In the genomic region with DNA sequence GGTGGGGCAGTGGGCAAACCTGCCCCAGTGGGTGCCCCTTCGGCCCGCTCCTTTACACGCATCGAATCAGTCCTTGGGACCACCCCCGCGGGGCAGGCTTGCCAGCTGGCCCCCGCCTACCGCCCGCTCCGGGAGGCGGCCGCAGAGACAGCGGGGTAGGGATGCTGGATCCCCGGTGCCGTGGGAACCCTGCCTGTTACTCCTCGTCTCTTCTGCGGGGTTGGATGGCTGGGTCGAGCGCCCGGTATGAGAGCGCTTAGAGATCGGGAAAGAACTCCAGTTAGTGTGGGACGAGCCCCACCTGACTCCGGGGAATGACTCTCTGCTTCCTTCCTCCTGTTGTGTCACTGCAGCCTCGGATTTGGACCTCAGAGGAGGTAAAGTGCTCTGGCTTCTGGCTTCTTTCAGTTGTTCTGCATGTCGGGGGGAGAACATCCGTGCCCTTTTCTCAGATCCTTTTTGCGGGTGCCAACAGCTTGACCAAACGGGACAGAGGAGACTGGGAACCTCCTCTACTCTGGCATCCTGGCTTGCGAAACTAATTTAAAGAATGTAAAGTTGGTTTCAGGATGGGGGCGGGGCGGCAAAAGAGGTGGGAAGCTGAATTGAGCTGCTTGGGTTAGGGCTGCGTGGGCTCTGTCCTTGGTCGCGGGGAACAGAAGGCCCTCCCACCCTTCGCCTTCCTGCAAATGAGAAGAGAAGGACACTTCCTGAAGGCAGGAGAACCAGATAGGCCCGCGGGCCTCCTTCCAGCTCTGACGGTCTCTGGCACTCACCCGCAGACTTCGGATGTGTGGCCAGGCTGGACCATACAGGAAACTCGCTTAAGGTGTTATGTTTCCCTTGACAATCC, we compare ENCODE assay signal across 9 cellular contexts. TPM values are rescaled to one million over a fixed set of nuclear protein-coding genes. Genes with fewer than 3 reads are reported as not detected.
DNase-seq lines count a peak whose midpoint lies in the region; TF ChIP-seq lines count a peak whose summit lies in the region.
"Had no signal": no experiment of that assay in that cellular context is flagged by ENCODE, and none has a peak within 500 bp of the region (broad histone marks: within the 10 kb centered on the region; RNA-seq: fewer than 3 reads in every experiment).

No MANE protein-coding gene starts in this region.

- H3K27ac ChIP-seq in SK-N-SH (ENCODE audit: low read depth in 2 of 2, low read length in 1 of 2) = peak overlapping the region; percentile 81 to 95
- H3K27ac ChIP-seq in mesenchymal stem cell (ENCODE audit: low read length, poor library complexity, severe bottlenecking) = peak overlapping the region; percentile 71
- H3K27ac ChIP-seq in tibial nerve = peak overlapping the region; percentile 38 to 85 (median 68)

- peak; percentile 62 for DNase-seq in ELF-1 (ENCODE audit: low read depth, low spot score)
- peak; percentile 59 for DNase-seq in SK-N-SH
- DNase-seq in endothelial cell (ENCODE audit: low spot score) = peak; percentile 69
- DNase-seq in mesenchymal stem cell = peak; percentile 90
- DNase-seq in tibial nerve (ENCODE audit: low spot score in 2 of 2) = no peak
- no peak for DNase-seq in NCI-H2171 (lab: John Stamatoyannopoulos, UW)
- no peak for DNase-seq in NCI-H446 (lab: John Stamatoyannopoulos, UW)
- DNase-seq in NCI-H1105 treated with DMSO at 0.1 percent for 48 hours (lab: John Stamatoyannopoulos, UW) = no peak

- peak overlapping the region; percentile 54 to 60 for H3K4ac ChIP-seq in mesenchymal stem cell (ENCODE audit: low read depth in 1 of 2, low read length in 2 of 2)

- no peaks in the 10 kb centered on the region for H3K9me3 ChIP-seq in SK-N-SH
- no peaks in the 10 kb centered on the region for H3K9me3 ChIP-seq in mesenchymal stem cell (ENCODE audit: control insufficient read depth, low read length)
- no peaks in the 10 kb centered on the region for H3K9me3 ChIP-seq in tibial nerve

- peak overlapping the region; percentile 61 for H4K8ac ChIP-seq in mesenchymal stem cell (ENCODE audit: low read length)

- peak overlapping the region; percentile 10 for H2BK5ac ChIP-seq in mesenchymal stem cell (ENCODE audit: low read depth, low read length, poor library complexity, severe bottlenecking)

- peak overlapping the region; percentile 25 for H2BK120ac ChIP-seq in mesenchymal stem cell (ENCODE audit: low read depth, low read length)

- H3K27me3 ChIP-seq in SK-N-SH (ENCODE audit: insufficient read depth) = no peaks in the 10 kb centered on the region
- no peaks in the 10 kb centered on the region for H3K27me3 ChIP-seq in mesenchymal stem cell (ENCODE audit: control insufficient read depth in 1 of 2, insufficient read depth in 1 of 2, low read length in 2 of 2)
- H3K27me3 ChIP-seq in tibial nerve = peaks cover 0 to 3% of the 10 kb centered on the region in 2 donors

- peak overlapping the region in 1 of 2 experiments; percentile 99 for H3K14ac ChIP-seq in mesenchymal stem cell (ENCODE audit: low read length in 2 of 2)

- H3K27me3 Mint-ChIP-seq in endothelial cell (ENCODE audit: unreplicated experiment) = peaks cover 7% of the 10 kb centered on the region

- H4K91ac ChIP-seq in mesenchymal stem cell (ENCODE audit: low read length) = peak overlapping the region; percentile 73

- peaks cover 12% of the 10 kb centered on the region for H3F3A ChIP-seq in SK-N-SH (replicated peaks; ENCODE audit: insufficient read depth)

- H2AFZ ChIP-seq in SK-N-SH (ENCODE audit: low read depth) (0 out of 2 replicates have a peak overlapping the region, but pooled peaks have one; percentile 7), mesenchymal stem cell (ENCODE audit: low read depth, low read length) (peak overlapping the region; percentile 96)

- peaks cover 73% of the 10 kb centered on the region for H3K79me2 ChIP-seq in SK-N-SH (ENCODE audit: insufficient read depth)

- no peak overlapping the region for H2BK12ac ChIP-seq in mesenchymal stem cell (ENCODE audit: low read length in 2 of 2)

- H3K4me3 ChIP-seq in SK-N-SH (ENCODE audit: low read depth in 2 of 2, low read length in 1 of 2) (peak overlapping the region; percentile 80 to 82), mesenchymal stem cell (ENCODE audit: insufficient read depth in 1 of 2, low read depth in 1 of 2, low read length in 2 of 2) (peak overlapping the region; percentile 85), tibial nerve (peak overlapping the region; percentile 56 to 78 (median 63))
- H3K4me3 ChIP-seq: K562 had no signal

- peaks cover 12% of the 10 kb centered on the region for H4K20me1 ChIP-seq in SK-N-SH (ENCODE audit: insufficient read depth)

- TF ChIP-seq CTCF in SK-N-SH (IDR thresholded peaks at IDR 0.05) = no peak
- no peak for TF ChIP-seq CTCF in endothelial cell (IDR thresholded peaks at IDR 0.05; ENCODE audit: unreplicated experiment)
- no peak for TF ChIP-seq CTCF in tibial nerve (IDR thresholded peaks at IDR 0.05)

- H2BK15ac ChIP-seq in mesenchymal stem cell (ENCODE audit: low read depth, poor library complexity, severe bottlenecking) = peak overlapping the region; percentile 75

- peak overlapping the region; percentile 97 for H3K27ac Mint-ChIP-seq in endothelial cell (ENCODE audit: unreplicated experiment)

- H3K18ac ChIP-seq in mesenchymal stem cell (ENCODE audit: low read depth in 1 of 2, low read length in 2 of 2) = peak overlapping the region; percentile 88 to 97

- H3K4me1 Mint-ChIP-seq in endothelial cell (ENCODE audit: unreplicated experiment) = peaks cover 19% of the 10 kb centered on the region

- TF ChIP-seq POLR2A in tibial nerve (IDR thresholded peaks at IDR 0.05) = no peak

- H3K36me3 Mint-ChIP-seq in endothelial cell (ENCODE audit: low read depth, unreplicated experiment) = peaks cover 21% of the 10 kb centered on the region

- POLR2A ChIA-PET in SK-N-SH (lab: Yijun Ruan, JAX) = no interaction called here

- no peak overlapping the region for H2AK5ac ChIP-seq in mesenchymal stem cell (ENCODE audit: low read length, severe bottlenecking)

- no peaks in the 10 kb centered on the region for H3K9me2 ChIP-seq in SK-N-SH

- H3K23ac ChIP-seq in mesenchymal stem cell (ENCODE audit: low read length in 2 of 2) = peak overlapping the region in 1 of 2 experiments; percentile 67

- no peak for TF ChIP-seq RAD21 in SK-N-SH (IDR thresholded peaks at IDR 0.05; ENCODE audit: low read length)

- peaks cover 15 to 37% of the 10 kb centered on the region in 2 experiments; a peak in 3 of 4 replicates for H3K4me1 ChIP-seq in SK-N-SH (ENCODE audit: control insufficient read depth in 1 of 2, insufficient read depth in 2 of 2, low read depth in 1 of 2, low read length in 1 of 2)
- H3K4me1 ChIP-seq in mesenchymal stem cell (ENCODE audit: control insufficient read depth, insufficient read depth, low read depth, low read length) = peaks cover 16% of the 10 kb centered on the region
- peaks cover 0 to 27% (median 10%) of the 10 kb centered on the region in 4 donors for H3K4me1 ChIP-seq in tibial nerve

- CTCF ChIA-PET in SK-N-SH (lab: Yijun Ruan, JAX) = interaction anchor here (1.0 to 2.1 kb wide), 8 partner anchors 13 to 291 kb away, joined by 3 to 6 read pairs (median 4); no protein-coding TSS in a partner anchor

- peaks cover 11% of the 10 kb centered on the region for H3K79me1 ChIP-seq in mesenchymal stem cell (replicated peaks; ENCODE audit: low read length, poor library complexity, severe bottlenecking)

- no peaks in the 10 kb centered on the region for H3K9me3 Mint-ChIP-seq in endothelial cell (ENCODE audit: unreplicated experiment)

- TF ChIP-seq EP300 in SK-N-SH (IDR thresholded peaks at IDR 0.05; ENCODE audit: borderline replicate concordance in 1 of 2, low read depth in 1 of 2, low read length in 1 of 2) = no peak
- no peak for TF ChIP-seq EP300 in tibial nerve (IDR thresholded peaks at IDR 0.05)

- H3K4me2 ChIP-seq in SK-N-SH (peak overlapping the region; percentile 94), mesenchymal stem cell (ENCODE audit: low read length, poor library complexity, severe bottlenecking) (peak overlapping the region; percentile 93)

- H3K9ac ChIP-seq in SK-N-SH = peak overlapping the region; percentile 98
- H3K9ac ChIP-seq in mesenchymal stem cell (ENCODE audit: low read length) = peak overlapping the region; percentile 85

- WGBS in SK-N-SH (ENCODE audit: low lambda C conversion rate) = 11% methylated on average over 29 of the region's 42 CpGs
- WGBS in mesenchymal stem cell = 2% methylated on average over 42 of the region's 42 CpGs
- WGBS in tibial nerve, 2 donors = 10 to 17% methylated on average over 25 to 40 of the region's 42 CpGs

- H3K36me3 ChIP-seq in SK-N-SH (replicated peaks in 1 of 2; ENCODE audit: control insufficient read depth in 1 of 2, insufficient read depth in 2 of 2, low read length in 1 of 2) = peaks cover 36 to 46% of the 10 kb centered on the region in 2 experiments
- H3K36me3 ChIP-seq in mesenchymal stem cell (ENCODE audit: control insufficient read depth in 1 of 2, insufficient read depth in 2 of 2, low read depth in 1 of 2, low read length in 2 of 2) = peaks cover 15 to 16% of the 10 kb centered on the region in 2 experiments
- H3K36me3 ChIP-seq in tibial nerve = peaks cover 0 to 23% (median 0%) of the 10 kb centered on the region in 3 donors

- H3K4me3 Mint-ChIP-seq in endothelial cell (ENCODE audit: unreplicated experiment) = peak overlapping the region; percentile 94

TF ChIP-seq in SK-N-SH, 30 proteins besides CTCF, POLR2A, EP300 and RAD21 (continues in another document):
- TF ChIP-seq FOSL2 (IDR thresholded peaks at IDR 0.05; ENCODE audit: borderline replicate concordance, low read depth) (no peak), ELF1 (IDR thresholded peaks at IDR 0.05) (peak; percentile 64)

RNA-seq across cellular contexts. Expression of a gene that starts 0.9 kb away (rescaled TPM):
- 366 and 437 TPM in 2 replicates for polyA plus RNA-seq in SK-N-SH (2012; rRNA removed)
- polyA plus RNA-seq in SK-N-SH (2012; cell fraction: cytosol; rRNA removed) = 389 and 422 TPM in 2 replicates
- 219 and 356 TPM in 2 replicates for polyA plus RNA-seq in SK-N-SH (2012; cell fraction: nucleus; rRNA removed)
- total RNA-seq in endothelial cell (ENCODE audit: unreplicated experiment) (26.2 TPM), tibial nerve (10 to 100 TPM in 1 of 4 donors, 1 to 10 TPM in 3; 4.6 to 20.1 (median 5.2) TPM)
- 41.2 TPM for polyA plus RNA-seq in mesenchymal stem cell (2013, experiment 1 of 2)
- 40.6 TPM for polyA plus RNA-seq in mesenchymal stem cell (2013, experiment 2 of 2)
- total RNA-seq: K562 had no signal
- polyA plus RNA-seq: K562 had no signal

RNA-seq across cellular contexts. Expression of a gene that starts 26.9 kb away (rescaled TPM):
- 4.4 and 4.9 TPM in 2 replicates for polyA plus RNA-seq in SK-N-SH (2012; rRNA removed)
- 5.8 and 6.8 TPM in 2 replicates for polyA plus RNA-seq in SK-N-SH (2012; cell fraction: cytosol; rRNA removed)
- 2.7 and 3.8 TPM in 2 replicates for polyA plus RNA-seq in SK-N-SH (2012; cell fraction: nucleus; rRNA removed)
- total RNA-seq in endothelial cell (ENCODE audit: unreplicated experiment) (not detected), tibial nerve (not detected)
- polyA plus RNA-seq in mesenchymal stem cell (2013, experiment 1 of 2) = 0.07 TPM
- polyA plus RNA-seq in mesenchymal stem cell (2013, experiment 2 of 2) = 0.07 TPM
- total RNA-seq: K562 had no signal
- polyA plus RNA-seq: K562 had no signal

RNA-seq across cellular contexts. Expression of a gene that starts 29.2 kb away (rescaled TPM):
- polyA plus RNA-seq in SK-N-SH (2012; rRNA removed) = 0.26 and 0.34 TPM in 2 replicates
- 0.18 and 0.26 TPM in 2 replicates for polyA plus RNA-seq in SK-N-SH (2012; cell fraction: cytosol; rRNA removed)
- 0.34 and 0.45 TPM in 2 replicates for polyA plus RNA-seq in SK-N-SH (2012; cell fraction: nucleus; rRNA removed)
- not detected for total RNA-seq in endothelial cell (ENCODE audit: unreplicated experiment)
- 0.07 TPM for polyA plus RNA-seq in mesenchymal stem cell (2013, experiment 1 of 2)
- polyA plus RNA-seq in mesenchymal stem cell (2013, experiment 2 of 2) = 0.04 TPM
- total RNA-seq in tibial nerve = not detected
- total RNA-seq: K562 had no signal
- polyA plus RNA-seq: K562 had no signal

Comparison
In these comparisons a context has a peak if more than half of its experiments do, and no peak if none do; other contexts are left out.
1. DNase-seq: peak in ELF-1 (single experiment), SK-N-SH (single experiment), endothelial cell (single experiment) and mesenchymal stem cell (single experiment); none in tibial nerve (0 of 2), NCI-H2171 (single experiment), NCI-H446 (0 of 2) and NCI-H1105 treated with DMSO at 0.1 percent for 48 hours (single experiment).
2. Peak in every context shown above with its lines, with median percentiles within 50 percentile points of each other: H3K27ac ChIP-seq and H3K4me3 ChIP-seq.